ENCODE assay signal across 1 cellular context in the genomic region with DNA sequence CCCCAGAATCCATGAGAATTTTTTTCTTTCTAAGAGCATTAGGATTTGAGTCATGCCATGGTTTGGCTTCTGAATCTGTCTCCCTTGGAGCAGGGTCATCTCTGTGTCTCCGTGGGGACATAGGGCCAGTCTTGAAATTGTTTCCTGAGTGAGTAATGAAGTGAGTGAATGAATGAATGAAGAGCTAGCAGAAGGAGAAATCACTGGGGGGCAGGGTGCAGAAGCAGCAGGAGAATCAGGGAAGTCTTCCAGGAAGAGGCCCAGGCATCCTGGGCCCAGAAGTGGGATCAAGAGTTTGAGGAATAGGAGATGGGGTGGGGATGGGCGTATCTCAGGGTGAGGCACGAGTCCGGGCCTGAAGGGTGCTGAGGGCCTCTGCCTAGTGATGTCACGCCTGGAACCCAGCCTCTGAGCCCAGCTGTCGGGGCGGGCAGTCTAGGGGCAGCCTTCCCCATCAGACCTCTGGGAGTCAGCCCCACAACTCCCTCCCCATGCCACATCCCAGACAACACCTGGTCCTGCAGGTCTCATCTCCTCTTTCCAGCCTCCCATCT.
A peak's percentile ranks its signal among the peaks of the same experiment; 100 is the strongest.
TF ChIP-seq lines count a peak whose summit lies in the region.

No MANE protein-coding gene starts in this region.

TF ChIP-seq in GM12878, 131 proteins besides CTCF, POLR2A, EP300 and RAD21:
- TF ChIP-seq WRNIP1 (IDR thresholded peaks at IDR 0.05; ENCODE audit: borderline replicate concordance, low read depth, low read length) = no peak
- TF ChIP-seq, protein P1, sequence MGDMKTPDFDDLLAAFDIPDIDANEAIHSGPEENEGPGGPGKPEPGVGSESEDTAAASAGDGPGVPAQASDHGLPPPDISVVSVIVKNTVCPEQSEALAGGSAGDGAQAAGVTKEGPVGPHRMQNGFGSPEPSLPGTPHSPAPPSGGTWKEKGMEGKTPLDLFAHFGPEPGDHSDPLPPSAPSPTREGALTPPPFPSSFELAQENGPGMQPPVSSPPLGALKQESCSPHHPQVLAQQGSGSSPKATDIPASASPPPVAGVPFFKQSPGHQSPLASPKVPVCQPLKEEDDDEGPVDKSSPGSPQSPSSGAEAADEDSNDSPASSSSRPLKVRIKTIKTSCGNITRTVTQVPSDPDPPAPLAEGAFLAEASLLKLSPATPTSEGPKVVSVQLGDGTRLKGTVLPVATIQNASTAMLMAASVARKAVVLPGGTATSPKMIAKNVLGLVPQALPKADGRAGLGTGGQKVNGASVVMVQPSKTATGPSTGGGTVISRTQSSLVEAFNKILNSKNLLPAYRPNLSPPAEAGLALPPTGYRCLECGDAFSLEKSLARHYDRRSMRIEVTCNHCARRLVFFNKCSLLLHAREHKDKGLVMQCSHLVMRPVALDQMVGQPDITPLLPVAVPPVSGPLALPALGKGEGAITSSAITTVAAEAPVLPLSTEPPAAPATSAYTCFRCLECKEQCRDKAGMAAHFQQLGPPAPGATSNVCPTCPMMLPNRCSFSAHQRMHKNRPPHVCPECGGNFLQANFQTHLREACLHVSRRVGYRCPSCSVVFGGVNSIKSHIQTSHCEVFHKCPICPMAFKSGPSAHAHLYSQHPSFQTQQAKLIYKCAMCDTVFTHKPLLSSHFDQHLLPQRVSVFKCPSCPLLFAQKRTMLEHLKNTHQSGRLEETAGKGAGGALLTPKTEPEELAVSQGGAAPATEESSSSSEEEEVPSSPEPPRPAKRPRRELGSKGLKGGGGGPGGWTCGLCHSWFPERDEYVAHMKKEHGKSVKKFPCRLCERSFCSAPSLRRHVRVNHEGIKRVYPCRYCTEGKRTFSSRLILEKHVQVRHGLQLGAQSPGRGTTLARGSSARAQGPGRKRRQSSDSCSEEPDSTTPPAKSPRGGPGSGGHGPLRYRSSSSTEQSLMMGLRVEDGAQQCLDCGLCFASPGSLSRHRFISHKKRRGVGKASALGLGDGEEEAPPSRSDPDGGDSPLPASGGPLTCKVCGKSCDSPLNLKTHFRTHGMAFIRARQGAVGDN (IDR thresholded peaks at IDR 0.05) = no peak
- TF ChIP-seq FOS (IDR thresholded peaks at IDR 0.05; ENCODE audit: borderline replicate concordance, extremely low read depth, insufficient read length) = no peak
- TF ChIP-seq BMI1 (IDR thresholded peaks at IDR 0.05; ENCODE audit: borderline replicate concordance) = no peak
- TF ChIP-seq KLF5 (IDR thresholded peaks at IDR 0.05; ENCODE audit: partially characterized antibody) = no peak
- no peak for TF ChIP-seq SREBF1 (IDR thresholded peaks at IDR 0.05; ENCODE audit: low read length)
- TF ChIP-seq ZNF24 (IDR thresholded peaks at IDR 0.05) = peak; percentile 70
TF ChIP-seq in GM12878: peak in this region for 1.
